30 cellular contexts compared by ENCODE assay signal in the genomic region with DNA sequence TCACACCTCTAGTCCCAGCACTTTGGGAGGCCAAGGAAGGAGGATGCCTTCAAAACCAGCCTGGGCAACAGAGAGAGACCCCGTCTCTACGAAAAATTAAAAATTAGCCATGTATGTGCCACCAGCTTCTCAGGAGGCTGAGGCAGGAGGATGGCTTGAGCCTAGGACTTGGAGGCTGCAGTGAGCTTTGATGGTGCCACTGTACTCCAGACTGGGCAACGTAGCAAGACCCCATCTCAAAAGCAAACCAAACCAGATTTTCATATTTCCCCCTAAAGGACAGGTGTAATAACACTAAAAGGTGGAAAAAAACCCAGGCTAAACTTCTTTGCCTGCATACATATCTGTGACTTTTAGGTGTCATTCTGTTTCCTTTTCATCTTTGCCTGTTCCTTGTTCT.
"Had no signal": no experiment of that assay in that cellular context is flagged by ENCODE, and none has a peak within 500 bp of the region (broad histone marks: within the 10 kb centered on the region; RNA-seq: fewer than 3 reads in every experiment).

No MANE protein-coding gene starts in this region.

- DNase-seq: activated CD4-positive, alpha-beta T cell treated with anti-CD3 and anti-CD28 coated beads for 36 hours; activated CD4-positive, CD25-positive, alpha-beta regulatory T cell; activated CD8-positive, alpha-beta memory T cell treated with anti-CD3 and anti-CD28 coated beads, Interleukin-2, amount 10 ng/mL, durations not matched to agents 7 days and 5 days; activated CD8-positive, alpha-beta T cell treated with anti-CD3 and anti-CD28 coated beads, Interleukin-2, amount 10 ng/mL, durations not matched to agents 7 days and 5 days; activated naive CD4-positive, alpha-beta T cell; activated T-cell treated with anti-CD3 and anti-CD28 coated beads, Interleukin-2, amount 50 U/mL, for 48 hours; aorta; body of pancreas; cortex of kidney; effector memory CD8-positive, alpha-beta T cell; islet precursor cell; left ventricle myocardium inferior; nucleus accumbens; pancreas; retina; sigmoid colon; stimulated activated CD4-positive, alpha-beta T cell treated with anti-CD3 and anti-CD28 coated beads, Interleukin-1b, Interleukin-23, amount 100 ng/mL, for 48 hours; stimulated activated CD4-positive, alpha-beta T cell treated with anti-CD3 and anti-CD28 coated beads, Interleukin-4, amount 100 ng/mL, for 4 hours; stimulated activated CD8-positive, alpha-beta memory T cell treated with anti-CD3 and anti-CD28 coated beads, Interleukin-4, amount 100 ng/mL, for 48 hours; stimulated activated naive CD8-positive, alpha-beta T cell treated with anti-CD3 and anti-CD28 coated beads, Interleukin-15, amount 100 ng/mL, for 72 hours; T-cell; thyroid gland had no signal

- H3K27ac Mint-ChIP-seq: activated CD4-positive, alpha-beta T cell treated with anti-CD3 and anti-CD28 coated beads for 36 hours; activated CD8-positive, alpha-beta memory T cell treated with anti-CD3 and anti-CD28 coated beads, Interleukin-2, amount 10 ng/mL, durations not matched to agents 7 days and 5 days; activated CD8-positive, alpha-beta T cell treated with anti-CD3 and anti-CD28 coated beads, Interleukin-2, amount 10 ng/mL, durations not matched to agents 7 days and 5 days; activated naive CD4-positive, alpha-beta T cell treated with anti-CD3 and anti-CD28 coated beads, Interleukin-2, amount 50 U/mL, for 72 hours; activated T-helper 2 cell treated with anti-CD3 and anti-CD28 coated beads, Interferon-gamma antibody, Interleukin-2, Interleukin-4, amounts not matched to agents 10 μg/mL and 5 μg/mL and 100 μg/mL, durations not matched to agents 14 hours and 24 hours and 36 hours; effector memory CD8-positive, alpha-beta T cell; T-cell had no signal

- H3K4me1 ChIP-seq: prostate gland had no signal

- H3K27me3 ChIP-seq: body of pancreas, gastroesophageal sphincter, hepatocyte, pancreas, sigmoid colon, thyroid gland had no signal

- H3K36me3 ChIP-seq: gastroesophageal sphincter, left ventricle myocardium inferior, pancreas, prostate gland, sigmoid colon, thyroid gland had no signal

- H3K36me3 Mint-ChIP-seq: T-cell had no signal

- H3K4me2 ChIP-seq: hepatocyte, smooth muscle cell had no signal

- FAIRE-seq: pancreas had no signal

- H3K9me3 ChIP-seq: body of pancreas, gastroesophageal sphincter, left ventricle myocardium inferior, pancreas, prostate gland, sigmoid colon, thyroid gland had no signal

- H3K9me3 Mint-ChIP-seq: activated naive CD4-positive, alpha-beta T cell treated with anti-CD3 and anti-CD28 coated beads, Interleukin-2, amount 50 U/mL, for 72 hours; activated T-helper 2 cell treated with anti-CD3 and anti-CD28 coated beads, Interferon-gamma antibody, Interleukin-2, Interleukin-4, amounts not matched to agents 10 μg/mL and 5 μg/mL and 100 μg/mL, durations not matched to agents 14 hours and 24 hours and 36 hours; effector memory CD8-positive, alpha-beta T cell; stimulated activated memory B cell treated with anti-CD40 and anti-IgM and Interleukin-4, amounts not matched to agents 10 μg/mL and 1 μg/mL and 100 μg/mL, for 72 hours; stimulated activated naive CD8-positive, alpha-beta T cell treated with anti-CD3 and anti-CD28 coated beads, Interleukin-15, amount 100 ng/mL, for 72 hours; T-cell had no signal

- H3K4me3 ChIP-seq: body of pancreas, gastroesophageal sphincter, hepatocyte, left ventricle myocardium inferior, lung, pancreas, prostate gland, sigmoid colon, smooth muscle cell, thyroid gland had no signal

- H3K4me3 Mint-ChIP-seq: activated CD4-positive, alpha-beta T cell treated with anti-CD3 and anti-CD28 coated beads for 36 hours; activated CD8-positive, alpha-beta memory T cell treated with anti-CD3 and anti-CD28 coated beads, Interleukin-2, amount 10 ng/mL, durations not matched to agents 7 days and 5 days; activated CD8-positive, alpha-beta T cell treated with anti-CD3 and anti-CD28 coated beads, Interleukin-2, amount 10 ng/mL, durations not matched to agents 7 days and 5 days; effector memory CD8-positive, alpha-beta T cell; stimulated activated memory B cell treated with anti-CD40 and anti-IgM and Interleukin-4, amounts not matched to agents 10 μg/mL and 1 μg/mL and 100 μg/mL, for 72 hours; stimulated activated naive CD8-positive, alpha-beta T cell treated with anti-CD3 and anti-CD28 coated beads, Interleukin-15, amount 100 ng/mL, for 72 hours; T-cell had no signal

- H3K27me3 Mint-ChIP-seq: activated CD4-positive, alpha-beta T cell treated with anti-CD3 and anti-CD28 coated beads for 36 hours; activated CD8-positive, alpha-beta memory T cell treated with anti-CD3 and anti-CD28 coated beads, Interleukin-2, amount 10 ng/mL, durations not matched to agents 7 days and 5 days; effector memory CD8-positive, alpha-beta T cell; stimulated activated memory B cell treated with anti-CD40 and anti-IgM and Interleukin-4, amounts not matched to agents 10 μg/mL and 1 μg/mL and 100 μg/mL, for 72 hours; stimulated activated naive CD8-positive, alpha-beta T cell treated with anti-CD3 and anti-CD28 coated beads, Interleukin-15, amount 100 ng/mL, for 72 hours; T-cell had no signal

- H2AFZ ChIP-seq: hepatocyte had no signal

- ATAC-seq: activated CD4-positive, alpha-beta T cell treated with anti-CD3 and anti-CD28 coated beads for 36 hours; activated CD8-positive, alpha-beta memory T cell treated with anti-CD3 and anti-CD28 coated beads, Interleukin-2, amount 10 ng/mL, durations not matched to agents 7 days and 5 days; activated CD8-positive, alpha-beta T cell treated with anti-CD3 and anti-CD28 coated beads, Interleukin-2, amount 10 ng/mL, durations not matched to agents 7 days and 5 days; activated naive CD4-positive, alpha-beta T cell treated with anti-CD3 and anti-CD28 coated beads, Interleukin-2, amount 50 U/mL, for 72 hours; body of pancreas; effector memory CD8-positive, alpha-beta T cell; gastroesophageal sphincter; pancreas; stimulated activated memory B cell treated with anti-CD40 and anti-IgM and Interleukin-4, amounts not matched to agents 10 μg/mL and 1 μg/mL and 100 μg/mL, for 72 hours; stimulated activated naive CD8-positive, alpha-beta T cell treated with anti-CD3 and anti-CD28 coated beads, Interleukin-15, amount 100 ng/mL, for 72 hours; T-cell had no signal

- H3K27ac ChIP-seq: body of pancreas, gastroesophageal sphincter, hepatocyte, left ventricle myocardium inferior, pancreas, prostate gland, sigmoid colon, thyroid gland had no signal
